ENCODE assay signal across 10 cellular contexts in genomic region chr1:206674745-206675175, GRCh38. TPM values are rescaled to one million over a fixed set of nuclear protein-coding genes. Genes with fewer than 3 reads are reported as not detected.
DNase-seq lines count a peak whose midpoint lies in the region; TF ChIP-seq lines count a peak whose summit lies in the region.
"Had no signal": no experiment of that assay in that cellular context is flagged by ENCODE, and none has a peak within 500 bp of the region (broad histone marks: within the 10 kb centered on the region; RNA-seq: fewer than 3 reads in every experiment).

No MANE protein-coding gene starts in this region.

- POLR2A ChIA-PET in CD8-positive, alpha-beta memory T cell (lab: Charles Lee) = no interaction called here

- peaks cover under 1% of the 10 kb centered on the region for H3K4me1 ChIP-seq in CD8-positive, alpha-beta memory T cell (ENCODE audit: insufficient read depth, low read length)

- H3K9me3 ChIP-seq in CD8-positive, alpha-beta memory T cell (ENCODE audit: low read length) = no peaks in the 10 kb centered on the region

- no peak for TF ChIP-seq CTCF in Calu3 (IDR thresholded peaks at IDR 0.05; ENCODE audit: unreplicated experiment)
- no peak for TF ChIP-seq CTCF in foreskin fibroblast (IDR thresholded peaks at IDR 0.05; ENCODE audit: low read depth, low read length)

- H3K4me3 Mint-ChIP-seq in Calu3 (ENCODE audit: low read depth, unreplicated experiment) = no peak overlapping the region
- no peak overlapping the region for H3K4me3 Mint-ChIP-seq in CD8-positive, alpha-beta memory T cell

- H3K27me3 ChIP-seq in CD8-positive, alpha-beta memory T cell (ENCODE audit: insufficient read depth, low read length, poor library complexity, severe bottlenecking) = no peaks in the 10 kb centered on the region

- no TSS peak for BruUV-seq in Calu3 (replicated peaks; lab: Mats Ljungman, UMichigan)

- intact Hi-C loops in Calu3 (cut with micrococcal nuclease; ENCODE audit: unreplicated experiment) = no loop called here

- H3K36me3 Mint-ChIP-seq in Calu3 (ENCODE audit: insufficient read depth, unreplicated experiment) = no peaks in the 10 kb centered on the region
- H3K36me3 Mint-ChIP-seq in CD8-positive, alpha-beta memory T cell = no peaks in the 10 kb centered on the region

- H3K36me3 ChIP-seq in CD8-positive, alpha-beta memory T cell (ENCODE audit: insufficient read depth, low read length) = no peaks in the 10 kb centered on the region

- DNase-seq in Calu3 (peak; percentile 77), RPMI7951 (ENCODE audit: low read depth) (peak; percentile 97), foreskin fibroblast (peak; percentile 96 to 98), renal cortical epithelial cell (ENCODE audit: low read depth) (peak; percentile 97), NOMO-1 treated with DMSO at 0.1 percent for 48 hours (lab: John Stamatoyannopoulos, UW; ENCODE audit: unreplicated experiment) (no peak), T-helper 1 cell (no peak)
- no peak for DNase-seq in activated CD4-positive, alpha-beta T cell treated with anti-CD3 and anti-CD28 coated beads, Interleukin-2, amount 50 U/mL, for 4 hours
- no peak for DNase-seq in CD8-positive, alpha-beta memory T cell
- DNase-seq: caudate nucleus had no signal

- H3K4me1 Mint-ChIP-seq in Calu3 (ENCODE audit: low read depth, unreplicated experiment) = peaks cover 15% of the 10 kb centered on the region
- peaks cover 0 to 9% (median 1%) of the 10 kb centered on the region in 3 donors for H3K4me1 Mint-ChIP-seq in CD8-positive, alpha-beta memory T cell

- no peaks in the 10 kb centered on the region for H3K9me3 Mint-ChIP-seq in Calu3 (ENCODE audit: low read depth, unreplicated experiment)
- no peaks in the 10 kb centered on the region for H3K9me3 Mint-ChIP-seq in CD8-positive, alpha-beta memory T cell

- H3K27ac Mint-ChIP-seq in Calu3 (ENCODE audit: unreplicated experiment) = peak overlapping the region; percentile 65
- H3K27ac Mint-ChIP-seq in CD8-positive, alpha-beta memory T cell = no peak overlapping the region

- H3K4me3 ChIP-seq in foreskin fibroblast (ENCODE audit: low read depth in 1 of 2, low read length in 2 of 2) = no peak overlapping the region
- H3K4me3 ChIP-seq in CD8-positive, alpha-beta memory T cell (ENCODE audit: low read length) = no peak overlapping the region
- H3K4me3 ChIP-seq: GM12878 had no signal

- H3K27me3 Mint-ChIP-seq in Calu3 (ENCODE audit: unreplicated experiment) = peaks cover 5% of the 10 kb centered on the region
- H3K27me3 Mint-ChIP-seq in CD8-positive, alpha-beta memory T cell = peaks cover 4% of the 10 kb centered on the region in 2 donors

- CTCF ChIA-PET in Calu3 (lab: Charles Lee) = interaction anchor here (0.8 to 2.0 kb wide), 7 partner anchors 11 to 304 kb away, joined by 3 to 18 read pairs (median 3); no protein-coding TSS in a partner anchor
- CTCF ChIA-PET in CD8-positive, alpha-beta memory T cell (lab: Charles Lee) = interaction anchor here (3.0 kb wide), 1 partner anchor 10 kb away, joined by 19 read pairs; no protein-coding TSS in a partner anchor

- no peak overlapping the region for H3K27ac ChIP-seq in CD8-positive, alpha-beta memory T cell (ENCODE audit: low read depth, low read length)

RNA-seq across cellular contexts. Expression of gene MAPKAPK2, which starts 9.9 kb away (rescaled TPM):
- 93.7 and 96.2 TPM in 2 replicates for total RNA-seq in Calu3 (2022)
- 20.7 and 28.6 TPM in 2 replicates for total RNA-seq in RPMI7951 (2014; rRNA removed; shearing (Covaris generic))
- 35.3 and 85.1 TPM in 2 replicates for total RNA-seq in renal cortical epithelial cell
- 10 to 100 TPM; 78.4 to 79.1 TPM for total RNA-seq in CD8-positive, alpha-beta memory T cell
- polyA plus RNA-seq in CD8-positive, alpha-beta memory T cell = 5.0 TPM

RNA-seq across cellular contexts. Expression of gene DYRK3, which starts 39.4 kb away (rescaled TPM):
- total RNA-seq in Calu3 (2022) (7.6 and 8.0 TPM in 2 replicates), renal cortical epithelial cell (13.5 and 15.6 TPM in 2 replicates)
- 12.5 and 13.8 TPM in 2 replicates for total RNA-seq in RPMI7951 (2014; rRNA removed; shearing (Covaris generic))
- total RNA-seq in CD8-positive, alpha-beta memory T cell = 10 to 100 TPM; 11.0 to 11.7 TPM
- not detected for polyA plus RNA-seq in CD8-positive, alpha-beta memory T cell

Comparison
In these comparisons a context has a peak if more than half of its experiments do, and no peak if none do; other contexts are left out.
1. DNase-seq: peak in Calu3 (single experiment), RPMI7951 (single experiment), foreskin fibroblast (2 of 2) and renal cortical epithelial cell (single experiment); none in activated CD4-positive, alpha-beta T cell treated with anti-CD3 and anti-CD28 coated beads, Interleukin-2, amount 50 U/mL, for 4 hours (0 of 2), NOMO-1 treated with DMSO at 0.1 percent for 48 hours (single experiment), CD8-positive, alpha-beta memory T cell (0 of 5) and T-helper 1 cell (0 of 5).